ENCODE assay signal across 21 cellular contexts in the genomic region with DNA sequence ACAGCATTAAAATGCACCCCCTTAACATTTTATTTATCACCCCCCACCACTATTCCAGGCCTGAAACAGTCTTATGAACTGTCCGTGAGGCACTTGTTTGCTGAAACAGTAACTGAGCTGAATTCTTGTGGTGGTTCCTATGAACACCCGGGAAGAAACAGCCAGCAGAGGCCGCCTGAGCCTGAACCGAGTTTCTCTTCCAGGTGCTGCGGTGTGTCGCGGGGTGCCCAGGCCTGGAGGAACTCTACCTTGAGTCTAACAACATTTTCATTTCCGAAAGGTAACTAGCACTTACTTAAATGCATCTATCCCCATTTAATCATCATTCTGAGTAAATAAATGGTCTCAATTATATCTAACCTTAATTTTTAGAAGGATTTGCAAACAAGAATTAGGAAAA.
"Had no signal": no experiment of that assay in that cellular context is flagged by ENCODE, and none has a peak within 500 bp of the region (broad histone marks: within the 10 kb centered on the region; RNA-seq: fewer than 3 reads in every experiment).

No MANE protein-coding gene starts in this region.

- H3K27ac ChIP-seq: cardiac muscle cell, dorsolateral prefrontal cortex, gastroesophageal sphincter, left lung, parathyroid adenoma, testis, upper lobe of right lung had no signal

- H3K4me3 ChIP-seq: cardiac muscle cell, dorsolateral prefrontal cortex, gastroesophageal sphincter, left lung, mucosa of descending colon, testis, upper lobe of right lung had no signal

- FAIRE-seq: astrocyte, keratinocyte had no signal

- H3K4me3 Mint-ChIP-seq: activated T-cell treated with anti-CD3 and anti-CD28 coated beads, Interleukin-2, amount 50 U/mL, for 24 hours; naive thymus-derived CD4-positive, alpha-beta T cell; stimulated activated naive CD8-positive, alpha-beta T cell treated with anti-CD3 and anti-CD28 coated beads, Interleukin-15, amount 100 ng/mL, for 72 hours had no signal

- H3K27me3 ChIP-seq: cardiac muscle cell, dorsolateral prefrontal cortex, gastroesophageal sphincter, left lung, testis, upper lobe of right lung had no signal

- DNase-seq: activated CD4-positive, alpha-beta T cell treated with anti-CD3 and anti-CD28 coated beads for 1 hour; activated CD4-positive, alpha-beta T cell treated with anti-CD3 and anti-CD28 coated beads, Interleukin-2, amount 50 U/mL, for 4 hours; activated effector memory CD4-positive, alpha-beta T cell treated with Interleukin-2 at 50 U/mL for 16 hours; activated naive CD4-positive, alpha-beta T cell treated with anti-CD3 and anti-CD28 coated beads, Interleukin-2, amount 50 U/mL, for 16 hours; activated T-cell treated with anti-CD3 and anti-CD28 coated beads, Interleukin-2, amount 50 U/mL, for 24 hours; dorsolateral prefrontal cortex; erythroblast; left lung; mammary epithelial cell; mucosa of descending colon; naive thymus-derived CD4-positive, alpha-beta T cell; stimulated activated CD4-positive, alpha-beta T cell treated with anti-CD3 and anti-CD28 coated beads, Interleukin-1b, Interleukin-23, amount 100 ng/mL, for 48 hours; stimulated activated naive CD8-positive, alpha-beta T cell treated with anti-CD3 and anti-CD28 coated beads, Interleukin-15, amount 100 ng/mL, for 72 hours; T1000; testis; upper lobe of right lung had no signal

- H3K27me3 Mint-ChIP-seq: activated T-cell treated with anti-CD3 and anti-CD28 coated beads, Interleukin-2, amount 50 U/mL, for 24 hours; naive thymus-derived CD4-positive, alpha-beta T cell; stimulated activated naive CD8-positive, alpha-beta T cell treated with anti-CD3 and anti-CD28 coated beads, Interleukin-15, amount 100 ng/mL, for 72 hours had no signal

- H3K27ac Mint-ChIP-seq: activated T-cell treated with anti-CD3 and anti-CD28 coated beads, Interleukin-2, amount 50 U/mL, for 24 hours; naive thymus-derived CD4-positive, alpha-beta T cell had no signal

- H3K4me1 Mint-ChIP-seq: naive thymus-derived CD4-positive, alpha-beta T cell; stimulated activated naive CD8-positive, alpha-beta T cell treated with anti-CD3 and anti-CD28 coated beads, Interleukin-15, amount 100 ng/mL, for 72 hours had no signal

- H3K79me2 ChIP-seq: parathyroid adenoma had no signal

- ATAC-seq: gastroesophageal sphincter; left lung; mucosa of descending colon; naive thymus-derived CD4-positive, alpha-beta T cell; stimulated activated naive CD8-positive, alpha-beta T cell treated with anti-CD3 and anti-CD28 coated beads, Interleukin-15, amount 100 ng/mL, for 72 hours; upper lobe of right lung had no signal

- H3K9me3 Mint-ChIP-seq: activated T-cell treated with anti-CD3 and anti-CD28 coated beads, Interleukin-2, amount 50 U/mL, for 24 hours; naive thymus-derived CD4-positive, alpha-beta T cell; stimulated activated naive CD8-positive, alpha-beta T cell treated with anti-CD3 and anti-CD28 coated beads, Interleukin-15, amount 100 ng/mL, for 72 hours had no signal

- H3K9me3 ChIP-seq: gastroesophageal sphincter, left lung, mucosa of descending colon, testis, upper lobe of right lung had no signal

- H3K4me1 ChIP-seq: gastroesophageal sphincter, left lung, parathyroid adenoma, testis, upper lobe of right lung had no signal

- H3K9ac ChIP-seq: parathyroid adenoma had no signal

- H2AFZ ChIP-seq: parathyroid adenoma had no signal
